18 cellular contexts compared by ENCODE assay signal in genomic region chr9:104177676-104178075, GRCh38.
A peak's percentile ranks its signal among the peaks of the same experiment; 100 is the strongest.
DNase-seq lines count a peak whose midpoint lies in the region; ATAC-seq lines count a peak whose summit lies in the region.
"Had no signal": no experiment of that assay in that cellular context is flagged by ENCODE, and none has a peak within 500 bp of the region (broad histone marks: within the 10 kb centered on the region; RNA-seq: fewer than 3 reads in every experiment).

No MANE protein-coding gene starts in this region.

- no peaks in the 10 kb centered on the region for H3K4me1 Mint-ChIP-seq in activated CD4-positive, alpha-beta T cell treated with anti-CD3 and anti-CD28 coated beads, Interleukin-2, amount 10 ng/mL, durations not matched to agents 7 days and 5 days
- H3K4me1 Mint-ChIP-seq: immature natural killer cell; naive thymus-derived CD8-positive, alpha-beta T cell had no signal

- POLR2A ChIA-PET in activated CD4-positive, alpha-beta T cell treated with anti-CD3 and anti-CD28 coated beads, Interleukin-2, amount 10 ng/mL, durations not matched to agents 7 days and 5 days (lab: Charles Lee) = no interaction called here

- DNase-seq in NCI-H82 treated with DMSO at 0.1 percent for 48 hours (lab: John Stamatoyannopoulos, UW; ENCODE audit: unreplicated experiment) = no peak
- DNase-seq in activated CD4-positive, alpha-beta T cell treated with anti-CD3 and anti-CD28 coated beads, Interleukin-2, amount 10 ng/mL, durations not matched to agents 7 days and 5 days = no peak
- no peak for DNase-seq in substantia nigra (lab: John Stamatoyannopoulos, UW)
- DNase-seq: activated CD4-positive, CD25-positive, alpha-beta regulatory T cell treated with anti-CD3 and anti-CD28 coated beads, Interleukin-2, amount 50 U/mL, for 72 hours; activated naive CD4-positive, alpha-beta T cell; DMS79 treated with DMSO at 0.1 percent for 48 hours; immature natural killer cell; naive thymus-derived CD8-positive, alpha-beta T cell; stimulated activated naive CD8-positive, alpha-beta T cell treated with anti-CD3 and anti-CD28 coated beads, Interleukin-15, Interleukin-2, amounts not matched to agents 100 U/mL and 50 U/mL, for 24 hours had no signal

- no peak overlapping the region for H3K27ac ChIP-seq in substantia nigra (ENCODE audit: low read depth, low read length, poor library complexity, severe bottlenecking)
- H3K27ac ChIP-seq: A549, C4-2B, epithelial cell of prostate had no signal

- CTCF ChIA-PET in activated CD4-positive, alpha-beta T cell treated with anti-CD3 and anti-CD28 coated beads, Interleukin-2, amount 10 ng/mL, durations not matched to agents 7 days and 5 days (lab: Charles Lee) = no interaction called here

- H3K27me3 Mint-ChIP-seq in activated CD4-positive, alpha-beta T cell treated with anti-CD3 and anti-CD28 coated beads, Interleukin-2, amount 10 ng/mL, durations not matched to agents 7 days and 5 days = peaks cover 6% of the 10 kb centered on the region
- H3K27me3 Mint-ChIP-seq: progenitor cell of endocrine pancreas had no signal

- H3K36me3 Mint-ChIP-seq in activated CD4-positive, alpha-beta T cell treated with anti-CD3 and anti-CD28 coated beads, Interleukin-2, amount 10 ng/mL, durations not matched to agents 7 days and 5 days (ENCODE audit: low read depth) = no peaks in the 10 kb centered on the region
- H3K36me3 Mint-ChIP-seq: immature natural killer cell; naive thymus-derived CD8-positive, alpha-beta T cell had no signal

- ATAC-seq in GM18498 (IDR thresholded peaks at IDR 0.05; ENCODE audit: unreplicated experiment) (peak; percentile 87), GM19351 (IDR thresholded peaks at IDR 0.05; ENCODE audit: unreplicated experiment) (peak; percentile 90), HG02763 (IDR thresholded peaks at IDR 0.05; ENCODE audit: unreplicated experiment) (peak; percentile 87), HG03139 (IDR thresholded peaks at IDR 0.05; ENCODE audit: unreplicated experiment) (peak; percentile 70), GM18873 (IDR thresholded peaks at IDR 0.05; ENCODE audit: low FRiP score, unreplicated experiment) (no peak)
- ATAC-seq: naive thymus-derived CD8-positive, alpha-beta T cell; stimulated activated naive CD8-positive, alpha-beta T cell treated with anti-CD3 and anti-CD28 coated beads, Interleukin-15, Interleukin-2, amounts not matched to agents 100 U/mL and 50 U/mL, for 24 hours had no signal

- H3K4me3 Mint-ChIP-seq in activated CD4-positive, alpha-beta T cell treated with anti-CD3 and anti-CD28 coated beads, Interleukin-2, amount 10 ng/mL, durations not matched to agents 7 days and 5 days = no peak overlapping the region
- H3K4me3 Mint-ChIP-seq: immature natural killer cell; naive thymus-derived CD8-positive, alpha-beta T cell had no signal

- H3K27ac Mint-ChIP-seq in activated CD4-positive, alpha-beta T cell treated with anti-CD3 and anti-CD28 coated beads, Interleukin-2, amount 10 ng/mL, durations not matched to agents 7 days and 5 days = no peak overlapping the region
- H3K27ac Mint-ChIP-seq: immature natural killer cell; naive thymus-derived CD8-positive, alpha-beta T cell; progenitor cell of endocrine pancreas had no signal

- H3K9me3 Mint-ChIP-seq in activated CD4-positive, alpha-beta T cell treated with anti-CD3 and anti-CD28 coated beads, Interleukin-2, amount 10 ng/mL, durations not matched to agents 7 days and 5 days = no peaks in the 10 kb centered on the region
- H3K9me3 Mint-ChIP-seq: immature natural killer cell; naive thymus-derived CD8-positive, alpha-beta T cell had no signal
